In genomic region chr2:128004509-128004908, GRCh38 we compare ENCODE assay signal across 32 cellular contexts.
"Had no signal": no experiment of that assay in that cellular context is flagged by ENCODE, and none has a peak within 500 bp of the region (broad histone marks: within the 10 kb centered on the region; RNA-seq: fewer than 3 reads in every experiment).

No MANE protein-coding gene starts in this region.

- DNase-seq: activated B cell treated with CpG ODN at 0.5 μM for 24 hours; activated CD4-positive, alpha-beta T cell treated with anti-CD3 and anti-CD28 coated beads for 48 hours; activated CD4-positive, alpha-beta T cell treated with anti-CD3 and anti-CD28 coated beads, Interleukin-2, amount 50 U/mL, for 1 hour; activated CD4-positive, alpha-beta T cell treated with anti-CD3 and anti-CD28 coated beads, Interleukin-2, amount 50 U/mL, for 48 hours; activated CD8-positive, alpha-beta memory T cell treated with anti-CD3 and anti-CD28 coated beads for 24 hours; activated CD8-positive, alpha-beta memory T cell treated with anti-CD3 and anti-CD28 coated beads, Interleukin-2, amount 50 U/mL, for 48 hours; activated CD8-positive, alpha-beta T cell treated with anti-CD3 and anti-CD28 coated beads for 36 hours; activated effector memory CD4-positive, alpha-beta T cell treated with Interleukin-2 at 50 U/mL for 16 hours; activated gamma-delta T cell treated with Interleukin-2 at 50 U/mL for 16 hours; activated naive CD4-positive, alpha-beta T cell treated with anti-CD3 and anti-CD28 coated beads for 36 hours; activated naive CD8-positive, alpha-beta T cell treated with anti-CD3 and anti-CD28 coated beads, Interleukin-2, amount 10 ng/mL, durations not matched to agents 7 days and 5 days; activated T-cell treated with anti-CD3 and anti-CD28 coated beads for 4 hours; activated T-cell treated with anti-CD3 and anti-CD28 coated beads, Interleukin-2, amount 50 U/mL, for 4 hours; central memory CD4-positive, alpha-beta T cell; cerebellar nuclear complex; colonic mucosa; effector CD8-positive, alpha-beta T cell; esophagus squamous epithelium; foreskin melanocyte; heart right ventricle; T-cell; T1000; WERI-Rb-1 had no signal

- H3K9me3 ChIP-seq: ascending aorta, breast epithelium, colonic mucosa, esophagus squamous epithelium, gastroesophageal sphincter, heart right ventricle had no signal

- ATAC-seq: activated CD4-positive, CD25-positive, alpha-beta regulatory T cell treated with anti-CD3 and anti-CD28 coated beads, Interleukin-2, amount 50 U/mL, for 24 hours; activated CD8-positive, alpha-beta T cell treated with anti-CD3 and anti-CD28 coated beads for 36 hours; activated naive CD4-positive, alpha-beta T cell treated with anti-CD3 and anti-CD28 coated beads, Interleukin-2, amount 50 U/mL, for 72 hours; activated T-cell treated with anti-CD3 and anti-CD28 coated beads, Interleukin-2, amount 50 U/mL, for 4 hours; gastroesophageal sphincter; heart right ventricle; T-cell had no signal

- H3K9me3 Mint-ChIP-seq: activated B cell treated with CpG ODN at 0.5 μM for 24 hours; activated CD8-positive, alpha-beta T cell treated with anti-CD3 and anti-CD28 coated beads for 36 hours; activated naive CD4-positive, alpha-beta T cell treated with anti-CD3 and anti-CD28 coated beads for 36 hours; activated naive CD4-positive, alpha-beta T cell treated with anti-CD3 and anti-CD28 coated beads, Interleukin-2, amount 50 U/mL, for 72 hours; activated naive CD8-positive, alpha-beta T cell treated with anti-CD3 and anti-CD28 coated beads, Interleukin-2, amount 10 ng/mL, durations not matched to agents 7 days and 5 days; activated T-cell treated with anti-CD3 and anti-CD28 coated beads, Interleukin-2, amount 50 U/mL, for 4 hours; activated T-helper 1 cell treated with anti-CD3 and anti-CD28 coated beads, Interleukin-12 subunit alpha, Interleukin-12 subunit beta, Interleukin-2, Interleukin-4 antibody, amounts not matched to agents 30 ng/mL and 10 ng/mL and 1 ng/mL, durations not matched to agents 14 hours and 24 hours and 36 hours; brain; T-cell; T-helper 1 cell treated with Interleukin-12 subunit alpha and Interleukin-12 subunit beta and Interleukin-4 antibody, amounts not matched to agents 30 μg/mL and 1 μg/mL, for 36 hours; T-helper 2 cell treated with Interferon-gamma antibody and Interleukin-4, amounts not matched to agents 5 μg/mL and 100 μg/mL, for 36 hours had no signal

- H3K4me1 Mint-ChIP-seq: activated B cell treated with CpG ODN at 0.5 μM for 24 hours; activated naive CD8-positive, alpha-beta T cell treated with anti-CD3 and anti-CD28 coated beads, Interleukin-2, amount 10 ng/mL, durations not matched to agents 7 days and 5 days; brain; T-cell had no signal

- H3K27me3 Mint-ChIP-seq: activated B cell treated with CpG ODN at 0.5 μM for 24 hours; activated CD8-positive, alpha-beta T cell treated with anti-CD3 and anti-CD28 coated beads for 36 hours; activated naive CD8-positive, alpha-beta T cell treated with anti-CD3 and anti-CD28 coated beads, Interleukin-2, amount 10 ng/mL, durations not matched to agents 7 days and 5 days; brain; T-cell had no signal

- H3K27ac Mint-ChIP-seq: activated B cell treated with CpG ODN at 0.5 μM for 24 hours; activated CD8-positive, alpha-beta T cell treated with anti-CD3 and anti-CD28 coated beads for 36 hours; activated naive CD4-positive, alpha-beta T cell treated with anti-CD3 and anti-CD28 coated beads for 36 hours; activated naive CD8-positive, alpha-beta T cell treated with anti-CD3 and anti-CD28 coated beads, Interleukin-2, amount 10 ng/mL, durations not matched to agents 7 days and 5 days; activated T-helper 1 cell treated with anti-CD3 and anti-CD28 coated beads, Interleukin-12 subunit alpha, Interleukin-12 subunit beta, Interleukin-2, Interleukin-4 antibody, amounts not matched to agents 30 ng/mL and 10 ng/mL and 1 ng/mL, durations not matched to agents 14 hours and 24 hours and 36 hours; T-helper 2 cell treated with Interferon-gamma antibody and Interleukin-4, amounts not matched to agents 5 μg/mL and 100 μg/mL, for 36 hours had no signal

- H3K4me3 Mint-ChIP-seq: activated B cell treated with CpG ODN at 0.5 μM for 24 hours; activated CD8-positive, alpha-beta T cell treated with anti-CD3 and anti-CD28 coated beads for 36 hours; activated naive CD4-positive, alpha-beta T cell treated with anti-CD3 and anti-CD28 coated beads for 36 hours; activated naive CD8-positive, alpha-beta T cell treated with anti-CD3 and anti-CD28 coated beads, Interleukin-2, amount 10 ng/mL, durations not matched to agents 7 days and 5 days; activated T-cell treated with anti-CD3 and anti-CD28 coated beads, Interleukin-2, amount 50 U/mL, for 4 hours; activated T-helper 1 cell treated with anti-CD3 and anti-CD28 coated beads, Interleukin-12 subunit alpha, Interleukin-12 subunit beta, Interleukin-2, Interleukin-4 antibody, amounts not matched to agents 30 ng/mL and 10 ng/mL and 1 ng/mL, durations not matched to agents 14 hours and 24 hours and 36 hours; brain; T-cell; T-helper 1 cell treated with Interleukin-12 subunit alpha and Interleukin-12 subunit beta and Interleukin-4 antibody, amounts not matched to agents 30 μg/mL and 1 μg/mL, for 36 hours; T-helper 2 cell treated with Interferon-gamma antibody and Interleukin-4, amounts not matched to agents 5 μg/mL and 100 μg/mL, for 36 hours had no signal
